1 cellular context compared by ENCODE assay signal in the genomic region with DNA sequence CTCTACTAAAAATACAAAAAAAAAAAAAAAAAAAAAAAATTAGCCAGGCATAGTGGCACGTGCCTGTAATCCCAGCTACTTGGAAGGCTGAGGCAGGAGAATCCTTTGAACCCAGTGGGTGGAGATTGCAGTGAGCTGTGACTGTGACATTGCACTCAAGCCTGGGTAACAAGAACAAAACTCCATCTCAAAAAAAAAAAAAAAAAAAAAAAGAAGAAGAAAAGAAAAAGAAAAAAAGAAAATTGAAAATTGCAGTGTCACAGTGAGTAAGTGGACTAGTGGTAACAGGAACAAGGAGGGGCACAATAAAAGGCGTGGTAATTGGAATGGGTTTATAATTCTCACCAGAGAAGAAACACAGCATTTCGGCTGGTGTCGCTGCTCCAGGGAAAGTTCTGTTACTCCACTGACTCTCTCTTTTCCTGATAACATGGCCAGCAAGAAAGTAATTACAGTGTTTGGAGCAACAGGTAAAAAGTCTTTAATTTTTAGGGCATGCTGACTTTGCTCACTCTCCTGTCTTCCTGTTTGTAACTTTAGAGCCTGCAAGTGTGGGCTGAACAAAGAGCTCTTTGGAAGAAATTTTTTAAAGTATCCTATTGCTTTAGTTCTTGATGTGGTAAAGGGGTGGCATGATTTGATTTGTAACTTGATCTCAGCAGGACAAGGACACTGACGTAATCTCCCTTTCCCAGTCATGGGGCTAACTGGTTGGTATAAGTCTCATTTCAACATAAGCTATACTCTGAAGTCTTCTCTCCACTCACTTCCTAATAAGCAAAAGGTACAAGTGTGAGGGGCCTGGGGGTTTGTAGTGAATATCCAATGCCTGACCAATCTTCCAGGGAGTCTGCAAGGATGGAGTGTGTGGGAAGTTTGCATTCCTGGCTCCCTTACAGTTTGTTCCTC.
TF ChIP-seq lines count a peak whose summit lies in the region.

No MANE protein-coding gene starts in this region.

TF ChIP-seq in HepG2, 621 proteins besides CTCF, POLR2A, EP300 and RAD21 (continued from another document):
- TF ChIP-seq ZNF292 (CRISPR knock-in tag; IDR thresholded peaks at IDR 0.05; ENCODE audit: borderline replicate concordance, low read depth) = 0 out of 2 replicates have a peak, but pooled peaks have one; percentile 27
